29 cellular contexts compared by ENCODE assay signal in genomic region chr11:117332843-117333242, GRCh38.
"Had no signal": no experiment of that assay in that cellular context is flagged by ENCODE, and none has a peak within 500 bp of the region (broad histone marks: within the 10 kb centered on the region; RNA-seq: fewer than 3 reads in every experiment).

No MANE protein-coding gene starts in this region.

- H3K36me3 Mint-ChIP-seq: natural killer cell had no signal

- ATAC-seq: naive thymus-derived CD4-positive, alpha-beta T cell; natural killer cell; psoas muscle; right cardiac atrium; sciatic nerve; stimulated activated memory B cell treated with anti-CD40 and anti-IgM and Interleukin-4, amounts not matched to agents 10 μg/mL and 1 μg/mL and 100 μg/mL, for 72 hours; stimulated activated naive CD8-positive, alpha-beta T cell treated with anti-CD3 and anti-CD28 coated beads, Interleukin-15, Interleukin-2, amounts not matched to agents 100 U/mL and 50 U/mL, for 24 hours; upper lobe of right lung had no signal

- H3K27me3 ChIP-seq: ovary, suprapubic skin, testis, tibial artery, transverse colon, upper lobe of right lung, uterus had no signal

- H3K27ac Mint-ChIP-seq: naive thymus-derived CD4-positive, alpha-beta T cell; natural killer cell; nephron; progenitor cell of endocrine pancreas; stimulated activated memory B cell treated with anti-CD40 and anti-IgM and Interleukin-4, amounts not matched to agents 10 μg/mL and 1 μg/mL and 100 μg/mL, for 72 hours; type B pancreatic cell had no signal

- H3K9me3 Mint-ChIP-seq: naive thymus-derived CD4-positive, alpha-beta T cell; natural killer cell; nephron; stimulated activated memory B cell treated with anti-CD40 and anti-IgM and Interleukin-4, amounts not matched to agents 10 μg/mL and 1 μg/mL and 100 μg/mL, for 72 hours; type B pancreatic cell had no signal

- H3K27me3 Mint-ChIP-seq: naive thymus-derived CD4-positive, alpha-beta T cell; progenitor cell of endocrine pancreas; stimulated activated memory B cell treated with anti-CD40 and anti-IgM and Interleukin-4, amounts not matched to agents 10 μg/mL and 1 μg/mL and 100 μg/mL, for 72 hours; type B pancreatic cell had no signal

- DNase-seq: naive thymus-derived CD4-positive, alpha-beta T cell; natural killer cell; occipital lobe; ovary; posterior cingulate gyrus; psoas muscle; right cardiac atrium; stimulated activated CD4-positive, alpha-beta T cell treated with anti-CD3 and anti-CD28 coated beads, Interleukin-15, amount 100 ng/mL, for 24 hours; stimulated activated CD4-positive, alpha-beta T cell treated with anti-CD3 and anti-CD28 coated beads, Interleukin-2, amount 100 ng/mL, for 24 hours; stimulated activated CD4-positive, alpha-beta T cell treated with anti-CD3 and anti-CD28 coated beads, Interleukin-2, amount 100 ng/mL, for 48 hours; stimulated activated CD4-positive, alpha-beta T cell treated with anti-CD3 and anti-CD28 coated beads, Interleukin-4, amount 100 ng/mL, for 24 hours; stimulated activated naive CD4-positive, alpha-beta T cell; stimulated activated naive CD8-positive, alpha-beta T cell treated with anti-CD3 and anti-CD28 coated beads, Interleukin-15, Interleukin-2, amounts not matched to agents 100 U/mL and 50 U/mL, for 24 hours; substantia nigra; testis; tibial artery; transverse colon; upper lobe of right lung; uterus had no signal

- H3K4me3 Mint-ChIP-seq: naive thymus-derived CD4-positive, alpha-beta T cell; natural killer cell; nephron; stimulated activated memory B cell treated with anti-CD40 and anti-IgM and Interleukin-4, amounts not matched to agents 10 μg/mL and 1 μg/mL and 100 μg/mL, for 72 hours; type B pancreatic cell had no signal

- H3K27ac ChIP-seq: neutrophil, ovary, parathyroid adenoma, psoas muscle, skin epidermis, suprapubic skin, testis, tibial artery, transverse colon, upper lobe of right lung, uterus had no signal

- H3K4me3 ChIP-seq: ovary, psoas muscle, skin epidermis, smooth muscle cell, suprapubic skin, testis, tibial artery, transverse colon, upper lobe of right lung, uterus had no signal

- H3K9me3 ChIP-seq: neutrophil, ovary, psoas muscle, suprapubic skin, testis, tibial artery, transverse colon, upper lobe of right lung, uterus had no signal

- H3K36me3 ChIP-seq: neutrophil, ovary, transverse colon, uterus had no signal
